28 cellular contexts compared by ENCODE assay signal in the genomic region with DNA sequence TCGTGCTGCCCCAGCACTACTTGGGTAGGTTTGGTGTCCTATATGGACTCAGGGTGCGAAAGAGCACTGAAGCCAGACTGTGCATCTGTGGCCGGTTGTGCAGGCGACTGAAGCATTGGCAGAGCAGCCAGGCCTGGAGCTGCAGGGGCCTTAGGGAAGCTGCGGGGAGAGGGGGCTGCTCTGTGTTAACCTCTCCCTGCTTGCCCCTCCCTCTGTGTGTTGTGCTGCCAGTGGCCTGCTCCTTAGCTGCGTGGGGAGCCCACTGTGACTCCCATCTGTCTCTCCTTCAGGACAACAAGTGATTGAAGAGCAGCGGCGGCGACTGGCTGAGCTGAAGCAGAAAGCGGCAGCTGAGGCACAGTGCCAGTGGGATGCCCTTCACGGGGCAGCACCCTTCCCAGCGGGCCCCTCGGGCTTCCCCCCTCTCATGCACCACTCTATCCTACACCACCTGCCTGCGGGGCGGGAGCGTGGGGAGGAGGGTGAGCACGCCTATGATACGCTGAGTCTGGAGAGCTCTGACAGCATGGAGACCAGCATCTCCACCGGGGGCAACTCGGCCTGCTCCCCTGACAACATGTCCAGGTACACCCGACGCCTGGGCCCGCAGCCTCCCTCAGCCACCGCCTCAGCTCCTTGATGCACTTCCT. TPM values are rescaled to one million over a fixed set of nuclear protein-coding genes. Genes with fewer than 3 reads are reported as not detected.
"Had no signal": no experiment of that assay in that cellular context is flagged by ENCODE, and none has a peak within 500 bp of the region (broad histone marks: within the 10 kb centered on the region; RNA-seq: fewer than 3 reads in every experiment).

No MANE protein-coding gene starts in this region.

- H3K36me3 Mint-ChIP-seq: activated naive CD4-positive, alpha-beta T cell treated with anti-CD3 and anti-CD28 coated beads, Interleukin-2, amount 50 U/mL, for 72 hours; immature natural killer cell; memory B cell; natural killer cell treated with Interleukin-12 subunit alpha and Interleukin-12 subunit beta and Interleukin-15 and Interleukin-18, amount 100 ng/mL, for 72 hours had no signal

- H3K4me3 ChIP-seq: adrenal gland, breast epithelium, hepatocyte, ovary, psoas muscle, right atrium auricular region, vagina had no signal

- H3K4me3 Mint-ChIP-seq: dendritic cell treated with granulocyte-macrophage colony-stimulating factor and Interleukin-4, amounts not matched to agents 40 ng/mL and 50 ng/mL, for 4 days; immature natural killer cell; memory B cell; natural killer cell treated with Interleukin-12 subunit alpha and Interleukin-12 subunit beta and Interleukin-15 and Interleukin-18, amount 100 ng/mL, for 72 hours; stimulated activated naive CD8-positive, alpha-beta T cell treated with anti-CD3 and anti-CD28 coated beads, Interleukin-15, amount 100 ng/mL, for 72 hours; type B pancreatic cell had no signal

- H3K9me3 Mint-ChIP-seq: activated naive CD4-positive, alpha-beta T cell treated with anti-CD3 and anti-CD28 coated beads, Interleukin-2, amount 50 U/mL, for 72 hours; dendritic cell treated with granulocyte-macrophage colony-stimulating factor and Interleukin-4, amounts not matched to agents 40 ng/mL and 50 ng/mL, for 4 days; immature natural killer cell; memory B cell; natural killer cell treated with Interleukin-12 subunit alpha and Interleukin-12 subunit beta and Interleukin-15 and Interleukin-18, amount 100 ng/mL, for 72 hours; stimulated activated naive CD8-positive, alpha-beta T cell treated with anti-CD3 and anti-CD28 coated beads, Interleukin-15, amount 100 ng/mL, for 72 hours; type B pancreatic cell had no signal

- DNase-seq: activated CD4-positive, alpha-beta T cell treated with anti-CD3 and anti-CD28 coated beads for 1 hour; activated T-cell treated with anti-CD3 and anti-CD28 coated beads, Interleukin-2, amount 50 U/mL, for 1 hour; adrenal gland; effector CD4-positive, alpha-beta T cell; erythroblast; foreskin fibroblast; immature natural killer cell; kidney glomerular epithelial cell; psoas muscle; stimulated activated CD4-positive, alpha-beta T cell treated with anti-CD3 and anti-CD28 coated beads, Interleukin-12 subunit alpha, Interleukin-12 subunit beta, amount 100 ng/mL, for 4 hours; stimulated activated naive CD8-positive, alpha-beta T cell treated with anti-CD3 and anti-CD28 coated beads, Interleukin-15, amount 100 ng/mL, for 72 hours; T-helper 1 cell; T-helper 9 cell had no signal

- H3K27me3 Mint-ChIP-seq: natural killer cell treated with Interleukin-12 subunit alpha and Interleukin-12 subunit beta and Interleukin-15 and Interleukin-18, amount 100 ng/mL, for 72 hours; stimulated activated naive CD8-positive, alpha-beta T cell treated with anti-CD3 and anti-CD28 coated beads, Interleukin-15, amount 100 ng/mL, for 72 hours; type B pancreatic cell had no signal

- H3K27me3 ChIP-seq: adrenal gland, breast epithelium, hepatocyte, neutrophil, ovary, right atrium auricular region, vagina had no signal

- H3K36me3 ChIP-seq: breast epithelium, neutrophil, ovary had no signal

- H3K4me1 Mint-ChIP-seq: immature natural killer cell; memory B cell; stimulated activated naive CD8-positive, alpha-beta T cell treated with anti-CD3 and anti-CD28 coated beads, Interleukin-15, amount 100 ng/mL, for 72 hours had no signal

- H3K27ac ChIP-seq: adrenal gland, hepatocyte, neutrophil, ovary, psoas muscle, right atrium auricular region, vagina had no signal

- H3K4me1 ChIP-seq: vagina had no signal

- H3K27ac Mint-ChIP-seq: activated naive CD4-positive, alpha-beta T cell treated with anti-CD3 and anti-CD28 coated beads, Interleukin-2, amount 50 U/mL, for 72 hours; dendritic cell treated with granulocyte-macrophage colony-stimulating factor and Interleukin-4, amounts not matched to agents 40 ng/mL and 50 ng/mL, for 4 days; immature natural killer cell; memory B cell; natural killer cell treated with Interleukin-12 subunit alpha and Interleukin-12 subunit beta and Interleukin-15 and Interleukin-18, amount 100 ng/mL, for 72 hours; type B pancreatic cell had no signal

- ATAC-seq: activated naive CD4-positive, alpha-beta T cell treated with anti-CD3 and anti-CD28 coated beads, Interleukin-2, amount 50 U/mL, for 72 hours; natural killer cell treated with Interleukin-12 subunit alpha and Interleukin-12 subunit beta and Interleukin-15 and Interleukin-18, amount 100 ng/mL, for 72 hours; psoas muscle; stimulated activated naive CD8-positive, alpha-beta T cell treated with anti-CD3 and anti-CD28 coated beads, Interleukin-15, amount 100 ng/mL, for 72 hours had no signal

- H3K9me3 ChIP-seq: adrenal gland, breast epithelium, neutrophil, ovary, psoas muscle, right atrium auricular region, vagina had no signal

RNA-seq across cellular contexts. Expression of a gene that starts 34.3 kb away (rescaled TPM):
- total RNA-seq: activated naive CD4-positive, alpha-beta T cell treated with anti-CD3 and anti-CD28 coated beads, Interleukin-2, amount 50 U/mL, for 72 hours; adrenal gland; astrocyte; breast epithelium; fibroblast of lung; glomerular endothelial cell; natural killer cell treated with Interleukin-12 subunit alpha and Interleukin-12 subunit beta and Interleukin-15 and Interleukin-18, amount 100 ng/mL, for 72 hours; psoas muscle; right atrium auricular region; temporal lobe had no signal
